Comparison of ENCODE assay signal across 11 cellular contexts in genomic region chr19:20367811-20368294, GRCh38.
DNase-seq lines count a peak whose midpoint lies in the region; ATAC-seq, FAIRE-seq and TF ChIP-seq lines count a peak whose summit lies in the region.
"Had no signal": no experiment of that assay in that cellular context is flagged by ENCODE, and none has a peak within 500 bp of the region (broad histone marks: within the 10 kb centered on the region; RNA-seq: fewer than 3 reads in every experiment).

No MANE protein-coding gene starts in this region.

- no peak for TF ChIP-seq POLR2A in H1 (IDR thresholded peaks at IDR 0.05; ENCODE audit: control extremely low read depth in 1 of 2, low read depth in 2 of 2, low read length in 2 of 2)

- no peak overlapping the region for H2BK20ac ChIP-seq in H1 (ENCODE audit: low read length)

- no peaks in the 10 kb centered on the region for H3K79me1 ChIP-seq in H1 (ENCODE audit: low read depth, low read length)

- peaks cover 5 to 16% of the 10 kb centered on the region in 2 experiments for H4K20me1 ChIP-seq in H1 (replicated peaks in 1 of 2; ENCODE audit: control insufficient read depth in 1 of 2, insufficient read depth in 2 of 2, low read length in 2 of 2)

- H3K27me3 ChIP-seq in H1 (replicated peaks in 1 of 4; ENCODE audit: control insufficient read depth in 3 of 4, extremely low read depth in 1 of 4, insufficient read depth in 3 of 4, low read length in 3 of 4) (peaks cover 17 to 56% (median 42%) of the 10 kb centered on the region in 4 experiments), pancreas (no peaks in the 10 kb centered on the region)

- peak in 1 of 2 experiments; percentile 69; a peak in 1 of 3 replicates for TF ChIP-seq EP300 in H1 (IDR thresholded peaks at IDR 0.05; ENCODE audit: borderline replicate concordance in 1 of 2, low read depth in 2 of 2, low read length in 2 of 2)

- peak; percentile 29 for DNase-seq in G401 (ENCODE audit: low spot score)
- peak; percentile 77 for DNase-seq in NCI-H146 treated with DMSO at 0.1 percent for 48 hours (lab: John Stamatoyannopoulos, UW; ENCODE audit: unreplicated experiment)
- peak in 1 of 2 experiments; percentile 62 for DNase-seq in H1 (ENCODE audit: low read depth in 1 of 2, low spot score in 2 of 2)
- DNase-seq in pancreas, result peak in 4 of 6 donors; percentile 48 to 67 (median 53)
- no peak for DNase-seq in SHP77 treated with DMSO at 0.1 percent for 48 hours (lab: John Stamatoyannopoulos, UW)
- no peak for DNase-seq in MV-4-11 (lab: John Stamatoyannopoulos, UW)
- DNase-seq in stimulated activated CD4-positive, alpha-beta T cell treated with anti-CD3 and anti-CD28 coated beads, Interleukin-2, amount 100 ng/mL, for 48 hours, result no peak
- DNase-seq: aorta had no signal

- peak overlapping the region; percentile 55 to 69 for H3K4me2 ChIP-seq in H1 (ENCODE audit: insufficient read depth in 1 of 2, low read depth in 2 of 2, low read length in 2 of 2)

- WGBS in H1 (ENCODE audit: extremely low coverage in 1 of 2, insufficient coverage in 1 of 2, insufficient read length in 1 of 2, insufficient replicate concordance in 2 of 2, low coverage in 1 of 2, low lambda C conversion rate in 2 of 2, missing lambda C conversion rate in 1 of 2), 2 experiments, result 23% methylated on average over 8 of the region's 8 CpGs; no CpG with 5 or more reads in 1 of the 2 experiments
- WGBS in pancreas, 2 donors, result 16 to 21% methylated on average over 8 of the region's 8 CpGs

- H3K9ac ChIP-seq in H1 (replicated peaks in 1 of 4; ENCODE audit: extremely low read depth in 1 of 4, low read depth in 3 of 4, low read length in 3 of 4), result no peak overlapping the region; a peak in 2 of 7 replicates

- no peak overlapping the region; the same call in 1 of the 2 replicates for H3K18ac ChIP-seq in H1 (ENCODE audit: extremely low read depth, low read length)

- H2AFZ ChIP-seq in H1 (ENCODE audit: low read length), result no peak overlapping the region

- CTCF ChIA-PET in H1 (lab: Charles Lee; ENCODE audit: partially characterized antibody), result interaction anchor here (0.7 to 2.6 kb wide), 8 partner anchors 10 to 138 kb away, joined by 3 to 8 read pairs (median 4); no protein-coding TSS in a partner anchor

- no peak overlapping the region for H3K14ac ChIP-seq in H1 (ENCODE audit: insufficient read length)

- peak; percentile 99 for FAIRE-seq in H1 (lab: Jason Lieb, UNC)
- no peak for FAIRE-seq in pancreas (lab: Jason Lieb, UNC)
- FAIRE-seq: endometrium had no signal

- H3K36me3 ChIP-seq in H1 (ENCODE audit: control insufficient read depth in 2 of 4, insufficient read depth in 4 of 4, low read length in 3 of 4), result peaks cover 0 to 5% (median 1%) of the 10 kb centered on the region in 4 experiments; a peak in 2 of 8 replicates
- no peaks in the 10 kb centered on the region for H3K36me3 ChIP-seq in pancreas

- no peaks in the 10 kb centered on the region for H3K9me3 ChIP-seq in H1 (ENCODE audit: insufficient read depth in 2 of 2, low read depth in 1 of 2, low read length in 1 of 2)
- H3K9me3 ChIP-seq in pancreas, result no peaks in the 10 kb centered on the region

- peak overlapping the region; percentile 29; the same call in 1 of the 2 replicates for H2AK5ac ChIP-seq in H1 (ENCODE audit: low read depth, low read length)

- no peak overlapping the region for H3K23ac ChIP-seq in H1 (ENCODE audit: insufficient read length)

- in situ Hi-C loops in G401 (cut with HindIII; ENCODE audit: low sequenced_read_pairs), result no loop called here

- peak overlapping the region; percentile 77; the same call in 1 of the 2 replicates for H2BK12ac ChIP-seq in H1 (ENCODE audit: low read depth, low read length)

- TF ChIP-seq CTCF in H1 (IDR thresholded peaks at IDR 0.05; ENCODE audit: control extremely low read depth in 1 of 3, insufficient read depth in 1 of 3, low read depth in 1 of 3, low read length in 3 of 3) (peak in 2 of 3 experiments; percentile 3 to 39; a peak in 2 of 4 replicates), pancreas (IDR thresholded peaks at IDR 0.05) (peak in 1 of 4 donors; percentile 7)

- no peak overlapping the region for H4K5ac ChIP-seq in H1 (ENCODE audit: insufficient read length, low read depth, low read length)

- H3K79me2 ChIP-seq in H1 (ENCODE audit: control insufficient read depth in 1 of 2, insufficient read depth in 2 of 2, low read length in 2 of 2), result no peaks in the 10 kb centered on the region

- no peak overlapping the region for H3K56ac ChIP-seq in H1 (replicated peaks; ENCODE audit: insufficient read length, low read depth, low read length)

- TF ChIP-seq RAD21 in H1 (IDR thresholded peaks at IDR 0.05 in 1 of 2, conservative IDR thresholded peaks at IDR 0.05 in 1 of 2; ENCODE audit: low read depth in 2 of 2, low read length in 2 of 2), result peak; percentile 24 to 46; a peak in 3 of 4 replicates

- POLR2A ChIA-PET in H1 (lab: Charles Lee; ENCODE audit: partially characterized antibody), result interaction anchor here (0.6 to 2.0 kb wide), 9 partner anchors 12 to 727 kb away, joined by 3 to 6 read pairs (median 3); partner anchors contain the start of gene ZNF90

- 0 out of 2 replicates have a peak overlapping the region, but pooled peaks have one; percentile 88 for H2BK15ac ChIP-seq in H1 (ENCODE audit: low read length)

- intact Hi-C loops in pancreas (cut with DNase I), result loop anchor here in 1 of 3 donors (10.0 kb wide), 1 partner anchor 123 kb away; no protein-coding TSS in a partner anchor

- no peak overlapping the region for H3K4ac ChIP-seq in H1 (replicated peaks; ENCODE audit: insufficient read length, low read depth, low read length)

- H3K27ac ChIP-seq in H1 (ENCODE audit: low read depth, low read length) (0 out of 2 replicates have a peak overlapping the region, but pooled peaks have one; percentile 3), pancreas (peak overlapping the region in 1 of 4 donors; percentile 44)

- H3K4me3 ChIP-seq in H1 (ENCODE audit: extremely low read depth in 1 of 4, insufficient read depth in 2 of 4, low read depth in 3 of 4, low read length in 4 of 4) (peak overlapping the region in 3 of 4 experiments; percentile 1 to 7 (median 2); a peak in 2 of 8 replicates), pancreas (peak overlapping the region in 1 of 4 donors; percentile 14)

- no peak overlapping the region for H2BK120ac ChIP-seq in H1 (replicated peaks; ENCODE audit: low read depth, low read length)

- H3K4me1 ChIP-seq in H1 (replicated peaks in 1 of 4; ENCODE audit: control insufficient read depth in 3 of 4, insufficient read depth in 4 of 4, low read length in 3 of 4) (peaks cover 6 to 34% (median 23%) of the 10 kb centered on the region in 4 experiments; a peak in 5 of 7 replicates), pancreas (no peaks in the 10 kb centered on the region)

- H3K23me2 ChIP-seq in H1 (ENCODE audit: low read depth, low read length), result no peaks in the 10 kb centered on the region

- no peak overlapping the region for H2BK5ac ChIP-seq in H1 (ENCODE audit: low read depth, low read length)

- H4K8ac ChIP-seq in H1 (ENCODE audit: extremely low read depth, insufficient read depth, low read length), result no peak overlapping the region

- H4K91ac ChIP-seq in H1 (replicated peaks; ENCODE audit: insufficient read length, low read length), result no peak overlapping the region

- ATAC-seq in pancreas, result peak; percentile 91 to 94 (median 93)
- ATAC-seq in HG02973 (IDR thresholded peaks at IDR 0.05; ENCODE audit: unreplicated experiment), result no peak
- ATAC-seq: Panc1 had no signal

TF ChIP-seq in H1, 55 proteins besides CTCF, POLR2A, EP300 and RAD21 (continues in another document):
- TF ChIP-seq ZNF274 (IDR thresholded peaks at IDR 0.05; ENCODE audit: borderline replicate concordance, extremely low read depth, low read length) (no peak), MAFK (IDR thresholded peaks at IDR 0.05; ENCODE audit: low read depth, low read length) (peak; percentile 89), CHD1 (IDR thresholded peaks at IDR 0.05; ENCODE audit: low read depth, low read length) (no peak), CREB1 (IDR thresholded peaks at IDR 0.05) (no peak), GTF2F1 (IDR thresholded peaks at IDR 0.05; ENCODE audit: borderline replicate concordance, low read depth, low read length) (no peak), BCL11A (IDR thresholded peaks at IDR 0.05; ENCODE audit: low read depth in 2 of 2, low read length in 2 of 2) (no peak), JUN (IDR thresholded peaks at IDR 0.05; ENCODE audit: low read depth, low read length) (no peak), EGR1 (IDR thresholded peaks at IDR 0.05; ENCODE audit: borderline replicate concordance, low read depth, low read length) (no peak), RFX5 (IDR thresholded peaks at IDR 0.05; ENCODE audit: borderline replicate concordance, low read depth, low read length) (no peak), ATF3 (IDR thresholded peaks at IDR 0.05; ENCODE audit: insufficient read depth, low read depth, low read length) (no peak), CTBP2 (IDR thresholded peaks at IDR 0.05; ENCODE audit: borderline replicate concordance, insufficient read depth, insufficient read length, low read length) (no peak), SIX5 (IDR thresholded peaks at IDR 0.05; ENCODE audit: low read depth, low read length) (no peak), USF2 (IDR thresholded peaks at IDR 0.05; ENCODE audit: low read length) (no peak), SP1 (IDR thresholded peaks at IDR 0.05; ENCODE audit: low read depth, low read length) (0 out of 2 replicates have a peak, but pooled peaks have one; percentile 27), FOSL1 (IDR thresholded peaks at IDR 0.05; ENCODE audit: insufficient read depth, low read depth, low read length) (no peak), RNF2 (IDR thresholded peaks at IDR 0.05; ENCODE audit: borderline replicate concordance, low read depth, low read length, missing control alignments, poor library complexity, severe bottlenecking) (no peak), NANOG (IDR thresholded peaks at IDR 0.05; ENCODE audit: insufficient read depth, low read depth, low read length, poor library complexity, severe bottlenecking) (peak; percentile 83), POU5F1 (IDR thresholded peaks at IDR 0.05; ENCODE audit: low read depth, low read length) (no peak), SUZ12 (IDR thresholded peaks at IDR 0.05; ENCODE audit: low read length) (no peak), KDM4A (IDR thresholded peaks at IDR 0.05; ENCODE audit: low read depth, low read length, severe bottlenecking) (no peak)

Comparison
In these comparisons a context has a peak if more than half of its experiments do, and no peak if none do; other contexts are left out.
1. DNase-seq: peak in G401 (single experiment), NCI-H146 treated with DMSO at 0.1 percent for 48 hours (single experiment) and pancreas (4 of 6); none in SHP77 treated with DMSO at 0.1 percent for 48 hours (single experiment), MV-4-11 (single experiment) and stimulated activated CD4-positive, alpha-beta T cell treated with anti-CD3 and anti-CD28 coated beads, Interleukin-2, amount 100 ng/mL, for 48 hours (0 of 2).